7 cellular contexts compared by ENCODE assay signal in genomic region chr9:126705311-126705766, GRCh38.
DNase-seq lines count a peak whose midpoint lies in the region; ATAC-seq and TF ChIP-seq lines count a peak whose summit lies in the region.

No MANE protein-coding gene starts in this region.

- H3K9ac ChIP-seq in Loucy (ENCODE audit: low read depth, low read length, poor library complexity, severe bottlenecking): no peak overlapping the region

- no peaks in the 10 kb centered on the region for H3F3A ChIP-seq in Loucy (ENCODE audit: low read depth)

- no peaks in the 10 kb centered on the region for H4K20me1 ChIP-seq in Loucy (ENCODE audit: insufficient read depth, low read length, poor library complexity, severe bottlenecking)

- H3K9me3 ChIP-seq in Loucy (ENCODE audit: insufficient read depth, low read depth, low read length) (no peaks in the 10 kb centered on the region), upper lobe of right lung (no peaks in the 10 kb centered on the region)

- H3K27me3 Mint-ChIP-seq in progenitor cell of endocrine pancreas: peaks cover 84% of the 10 kb centered on the region

- peaks cover 3% of the 10 kb centered on the region for H3K4me1 Mint-ChIP-seq in progenitor cell of endocrine pancreas (ENCODE audit: low read depth)

- no peaks in the 10 kb centered on the region for H3K9me3 Mint-ChIP-seq in progenitor cell of endocrine pancreas (ENCODE audit: low read depth)

- peak overlapping the region; percentile 77 for H2AFZ ChIP-seq in Loucy (ENCODE audit: low read length)

- ATAC-seq in SK-N-SH treated with all-trans-retinoic acid at 6 μM for 48 hours (peak; percentile 87), upper lobe of right lung (peak; percentile 85)

- no peaks in the 10 kb centered on the region for H3K36me3 ChIP-seq in Loucy (ENCODE audit: insufficient read depth, low read length)
- H3K36me3 ChIP-seq in upper lobe of right lung: no peaks in the 10 kb centered on the region

- peak overlapping the region; percentile 71 for H3K27ac Mint-ChIP-seq in progenitor cell of endocrine pancreas

- H3K27ac ChIP-seq in upper lobe of right lung: no peak overlapping the region

- DNase-seq in activated naive CD4-positive, alpha-beta T cell treated with anti-CD3 and anti-CD28 coated beads, Interleukin-2, amount 50 U/mL, for 16 hours: peak; percentile 88
- DNase-seq in head of caudate nucleus (peak; percentile 64 to 91 (median 83)), progenitor cell of endocrine pancreas (ENCODE audit: low spot score, unreplicated experiment) (peak; percentile 86), upper lobe of right lung (peak; percentile 87)

- no peak overlapping the region for H3K4me3 Mint-ChIP-seq in progenitor cell of endocrine pancreas (ENCODE audit: low read depth)

- TF ChIP-seq CTCF in GM12874 (IDR thresholded peaks at IDR 0.05; ENCODE audit: insufficient read depth, low read depth, low read length) (peak; percentile 85), Loucy (conservative IDR thresholded peaks at IDR 0.05; ENCODE audit: low read length) (peak; percentile 86), progenitor cell of endocrine pancreas (IDR thresholded peaks at IDR 0.05; ENCODE audit: unreplicated experiment) (peak; percentile 90), upper lobe of right lung (IDR thresholded peaks at IDR 0.05) (peak; percentile 90)

- H3K4me1 ChIP-seq in Loucy (ENCODE audit: insufficient read depth, low read length, poor library complexity, severe bottlenecking) (peaks cover 15% of the 10 kb centered on the region), upper lobe of right lung (peaks cover 10% of the 10 kb centered on the region)

- peak overlapping the region; percentile 66 for H3K4me2 ChIP-seq in Loucy (ENCODE audit: low read depth, low read length, poor library complexity, severe bottlenecking)

- H3K9me2 ChIP-seq in Loucy (replicated peaks; ENCODE audit: low read depth, low read length): no peaks in the 10 kb centered on the region

- H3K27me3 ChIP-seq in Loucy (ENCODE audit: insufficient read depth, low read length, poor library complexity, severe bottlenecking) (no peaks in the 10 kb centered on the region), upper lobe of right lung (peaks cover 47% of the 10 kb centered on the region)

- H3K79me2 ChIP-seq in Loucy (ENCODE audit: insufficient read depth, low read length): no peaks in the 10 kb centered on the region

- intact Hi-C loops in head of caudate nucleus (cut with DNase I): loop anchor here (2.0 to 5.0 kb wide), 2 partner anchors 17 to 77 kb away; no protein-coding TSS in a partner anchor
- intact Hi-C loops in upper lobe of right lung (cut with DNase I): loop anchor here (5.0 kb wide), 1 partner anchor 77 kb away; no protein-coding TSS in a partner anchor

- peak overlapping the region; percentile 38 for H3K4me3 ChIP-seq in Loucy (ENCODE audit: low read length, poor library complexity, severe bottlenecking)
- H3K4me3 ChIP-seq in upper lobe of right lung: peak overlapping the region; percentile 22

- no peaks in the 10 kb centered on the region for H3K36me3 Mint-ChIP-seq in progenitor cell of endocrine pancreas (ENCODE audit: insufficient read depth)

TF ChIP-seq in SK-N-SH treated with all-trans-retinoic acid at 6 μM for 48 hours, 23 proteins besides CTCF, POLR2A, EP300 and RAD21:
- TF ChIP-seq RARB (CRISPR knock-in tag; IDR thresholded peaks at IDR 0.05) (no peak), ZNF565 (CRISPR knock-in tag; conservative IDR thresholded peaks at IDR 0.05; ENCODE audit: low read depth) (no peak), ARNTL (CRISPR knock-in tag; IDR thresholded peaks at IDR 0.05; ENCODE audit: borderline replicate concordance, low read depth) (peak; percentile 41; the same call in 1 of the 2 replicates), GLIS3 (CRISPR knock-in tag; IDR thresholded peaks at IDR 0.05) (peak; percentile 51; the same call in 1 of the 2 replicates), ZNF70 (CRISPR knock-in tag; IDR thresholded peaks at IDR 0.05) (no peak)
